ENCODE assay signal across 17 cellular contexts in genomic region chr7:32079530-32079929, GRCh38. TPM values are rescaled to one million over a fixed set of nuclear protein-coding genes. Genes with fewer than 3 reads are reported as not detected.
"Had no signal": no experiment of that assay in that cellular context is flagged by ENCODE, and none has a peak within 500 bp of the region (broad histone marks: within the 10 kb centered on the region; RNA-seq: fewer than 3 reads in every experiment).

No MANE protein-coding gene starts in this region.

- H3K9me3 ChIP-seq: body of pancreas, colonic mucosa, prostate gland, right lobe of liver, stomach had no signal

- H3K27ac ChIP-seq: body of pancreas, colonic mucosa, foreskin keratinocyte, prostate gland, right lobe of liver, stomach had no signal

- H3K4me1 ChIP-seq: body of pancreas, colonic mucosa, prostate gland, right lobe of liver, stomach had no signal

- H3K36me3 ChIP-seq: colonic mucosa, prostate gland, right lobe of liver, stomach had no signal

- H3K4me2 ChIP-seq: smooth muscle cell had no signal

- DNase-seq: activated B cell treated with CpG ODN at 0.5 μM for 24 hours; activated CD4-positive, alpha-beta memory T cell treated with anti-CD3 and anti-CD28 coated beads for 36 hours; activated CD4-positive, alpha-beta T cell treated with anti-CD3 and anti-CD28 coated beads for 4 hours; activated naive CD4-positive, alpha-beta T cell treated with Interleukin-2 at 50 U/mL for 16 hours; activated naive CD8-positive, alpha-beta T cell treated with anti-CD3 and anti-CD28 coated beads, Interleukin-2, amount 10 ng/mL, durations not matched to agents 7 days and 5 days; amygdala; body of pancreas; colonic mucosa; foreskin keratinocyte; mammary epithelial cell; nephron progenitor cell; occipital lobe; right lobe of liver; stimulated activated CD4-positive, alpha-beta T cell treated with anti-CD3 and anti-CD28 coated beads, Interleukin-4, amount 100 ng/mL, for 24 hours; stomach had no signal

- H3K27me3 ChIP-seq: body of pancreas, colonic mucosa, foreskin keratinocyte, right lobe of liver had no signal

- H3K4me3 ChIP-seq: body of pancreas, colonic mucosa, prostate gland, right lobe of liver, smooth muscle cell, stomach had no signal

RNA-seq across cellular contexts. Expression of gene PDE1C, which starts 9.3 kb away (rescaled TPM):
- total RNA-seq: activated B cell treated with CpG ODN at 0.5 μM for 24 hours; activated CD4-positive, alpha-beta memory T cell treated with anti-CD3 and anti-CD28 coated beads for 36 hours; activated naive CD8-positive, alpha-beta T cell treated with anti-CD3 and anti-CD28 coated beads, Interleukin-2, amount 10 ng/mL, durations not matched to agents 7 days and 5 days had no signal
